In the genomic region with DNA sequence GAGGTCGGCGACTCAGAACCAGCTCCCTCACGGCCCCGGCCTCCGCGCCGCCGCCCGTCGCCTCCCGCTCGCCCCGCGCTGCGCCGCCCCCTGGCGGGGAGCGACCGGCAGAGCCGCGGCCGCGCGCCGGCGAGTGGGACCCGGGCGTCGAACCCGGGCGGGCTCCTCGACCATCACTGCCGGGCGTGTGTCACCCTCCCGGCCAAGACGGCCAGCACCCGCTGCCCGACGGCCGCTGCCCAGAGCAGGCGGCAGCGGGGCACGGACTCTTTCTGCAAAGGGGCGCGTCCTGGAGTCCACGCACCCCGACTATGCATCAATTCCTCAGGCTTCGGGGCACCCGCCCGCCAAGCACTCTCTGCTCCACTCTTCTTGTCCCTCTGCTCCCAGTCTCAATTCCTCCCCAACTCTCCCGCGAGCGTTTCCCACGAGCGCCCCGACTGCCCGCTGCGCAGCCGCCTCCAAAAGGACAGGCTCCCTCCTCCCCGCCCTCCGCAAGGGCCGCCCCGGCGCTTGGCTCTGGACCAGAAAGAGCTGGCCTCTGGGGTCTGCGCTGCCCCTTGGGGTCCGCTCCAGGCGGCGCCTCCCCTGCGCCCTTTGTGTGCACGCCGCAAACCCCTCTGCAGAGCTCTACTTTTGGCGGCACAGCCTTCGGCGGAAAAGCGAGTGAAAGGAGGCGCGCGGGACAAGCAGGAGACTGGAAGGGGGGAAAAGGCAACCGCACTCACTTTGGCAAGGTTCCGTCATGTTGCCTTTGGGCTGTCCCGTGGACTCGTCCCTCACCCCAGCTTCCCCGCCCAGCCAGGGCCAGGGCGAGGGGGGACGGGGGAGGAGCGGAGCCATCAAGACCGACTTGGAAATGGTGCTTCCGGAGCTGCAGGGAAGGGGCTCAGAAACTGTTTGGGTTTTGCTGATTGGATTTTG, we compare ENCODE assay signal across 8 cellular contexts. TPM values are rescaled to one million over a fixed set of nuclear protein-coding genes. Genes with fewer than 3 reads are reported as not detected.
DNase-seq lines count a peak whose midpoint lies in the region; ATAC-seq and TF ChIP-seq lines count a peak whose summit lies in the region.

No MANE protein-coding gene starts in this region.

- DNase-seq in NCI-H1417 (lab: John Stamatoyannopoulos, UW) (peak; percentile 59 to 77 (median 76)), NCI-H1417 treated with DMSO at 0.1 percent for 48 hours (lab: John Stamatoyannopoulos, UW) (no peak), HEK293T (ENCODE audit: extremely low spot score) (peak; percentile 82), NAMALWA (ENCODE audit: low spot score) (peak; percentile 69), left lung (peak; percentile 55 to 93)
- DNase-seq in activated CD4-positive, alpha-beta T cell treated with anti-CD3 and anti-CD28 coated beads, Interleukin-2, amount 10 ng/mL, durations not matched to agents 24 days and 14 days, result peak; percentile 89
- DNase-seq in stimulated activated CD4-positive, alpha-beta T cell treated with anti-CD3 and anti-CD28 coated beads, Interleukin-4, amount 100 ng/mL, for 24 hours, result peak; percentile 53

- peak overlapping the region; percentile 72 to 84 for H3K4me3 ChIP-seq in left lung

- H3K27me3 ChIP-seq in left lung, result peaks cover 0 to 58% of the 10 kb centered on the region in 2 donors

- peak overlapping the region; percentile 89 for H3K4me3 Mint-ChIP-seq in activated CD4-positive, alpha-beta T cell treated with anti-CD3 and anti-CD28 coated beads, Interleukin-2, amount 10 ng/mL, durations not matched to agents 24 days and 14 days
- H3K4me3 Mint-ChIP-seq in dendritic cell treated with granulocyte-macrophage colony-stimulating factor and Interleukin-4, amounts not matched to agents 40 ng/mL and 50 ng/mL, for 4 days, result peak overlapping the region; percentile 89

- no peaks in the 10 kb centered on the region for H3K9me3 Mint-ChIP-seq in activated CD4-positive, alpha-beta T cell treated with anti-CD3 and anti-CD28 coated beads, Interleukin-2, amount 10 ng/mL, durations not matched to agents 24 days and 14 days
- H3K9me3 Mint-ChIP-seq in dendritic cell treated with granulocyte-macrophage colony-stimulating factor and Interleukin-4, amounts not matched to agents 40 ng/mL and 50 ng/mL, for 4 days, result no peaks in the 10 kb centered on the region

- POLR2A ChIA-PET in HEK293T (lab: Yijun Ruan, JAX), result interaction anchor here (0.7 to 2.5 kb wide), 10 partner anchors 14 to 438 kb away, joined by 3 to 10 read pairs (median 4); no protein-coding TSS in a partner anchor

- CTCF ChIA-PET in HEK293T (lab: Yijun Ruan, JAX), result interaction anchor here (0.5 to 2.5 kb wide), 15 partner anchors 17 to 429 kb away, joined by 3 to 9 read pairs (median 3); no protein-coding TSS in a partner anchor

- intact Hi-C loops in activated CD4-positive, alpha-beta T cell treated with anti-CD3 and anti-CD28 coated beads, Interleukin-2, amount 10 ng/mL, durations not matched to agents 24 days and 14 days (cut with micrococcal nuclease), result loop anchor here (1.0 to 10.0 kb wide), 5 partner anchors 70 to 645 kb away; no protein-coding TSS in a partner anchor
- intact Hi-C loops in dendritic cell treated with granulocyte-macrophage colony-stimulating factor and Interleukin-4, amounts not matched to agents 40 ng/mL and 50 ng/mL, for 4 days (cut with micrococcal nuclease), result loop anchor here (1.0 to 5.0 kb wide), 5 partner anchors 7 to 647 kb away; no protein-coding TSS in a partner anchor
- intact Hi-C loops in left lung (cut with DNase I), result loop anchor here in 1 of 2 donors (5.0 to 10.0 kb wide), 2 partner anchors 63 to 425 kb away; no protein-coding TSS in a partner anchor

- no peaks in the 10 kb centered on the region for H3K9me3 ChIP-seq in left lung

- ATAC-seq in left lung, result peak; percentile 69

- no peaks in the 10 kb centered on the region for H3K36me3 ChIP-seq in left lung

- H3K4me1 Mint-ChIP-seq in activated CD4-positive, alpha-beta T cell treated with anti-CD3 and anti-CD28 coated beads, Interleukin-2, amount 10 ng/mL, durations not matched to agents 24 days and 14 days, result peaks cover 20% of the 10 kb centered on the region
- peaks cover 25% of the 10 kb centered on the region for H3K4me1 Mint-ChIP-seq in dendritic cell treated with granulocyte-macrophage colony-stimulating factor and Interleukin-4, amounts not matched to agents 40 ng/mL and 50 ng/mL, for 4 days (ENCODE audit: low read depth)

- H3K27me3 Mint-ChIP-seq in activated CD4-positive, alpha-beta T cell treated with anti-CD3 and anti-CD28 coated beads, Interleukin-2, amount 10 ng/mL, durations not matched to agents 24 days and 14 days, result peaks cover 61% of the 10 kb centered on the region
- H3K27me3 Mint-ChIP-seq in dendritic cell treated with granulocyte-macrophage colony-stimulating factor and Interleukin-4, amounts not matched to agents 40 ng/mL and 50 ng/mL, for 4 days, result peaks cover 59% of the 10 kb centered on the region

- no peaks in the 10 kb centered on the region for H3K36me3 Mint-ChIP-seq in activated CD4-positive, alpha-beta T cell treated with anti-CD3 and anti-CD28 coated beads, Interleukin-2, amount 10 ng/mL, durations not matched to agents 24 days and 14 days (ENCODE audit: low read depth)
- no peaks in the 10 kb centered on the region for H3K36me3 Mint-ChIP-seq in dendritic cell treated with granulocyte-macrophage colony-stimulating factor and Interleukin-4, amounts not matched to agents 40 ng/mL and 50 ng/mL, for 4 days (ENCODE audit: low read depth)

- peak overlapping the region; percentile 84 to 88 for H3K27ac ChIP-seq in left lung

- peak; percentile 49 to 69 for TF ChIP-seq CTCF in left lung (IDR thresholded peaks at IDR 0.05)

- H3K27ac Mint-ChIP-seq in activated CD4-positive, alpha-beta T cell treated with anti-CD3 and anti-CD28 coated beads, Interleukin-2, amount 10 ng/mL, durations not matched to agents 24 days and 14 days, result peak overlapping the region; percentile 55
- no peak overlapping the region for H3K27ac Mint-ChIP-seq in dendritic cell treated with granulocyte-macrophage colony-stimulating factor and Interleukin-4, amounts not matched to agents 40 ng/mL and 50 ng/mL, for 4 days

- H3K4me1 ChIP-seq in left lung, result peaks cover 3 to 25% of the 10 kb centered on the region in 2 donors

TF ChIP-seq in HEK293T, 16 proteins besides CTCF, POLR2A, EP300 and RAD21:
- TF ChIP-seq L3MBTL2 (conservative IDR thresholded peaks at IDR 0.05), result peak; percentile 77
- TF ChIP-seq, protein P1, sequence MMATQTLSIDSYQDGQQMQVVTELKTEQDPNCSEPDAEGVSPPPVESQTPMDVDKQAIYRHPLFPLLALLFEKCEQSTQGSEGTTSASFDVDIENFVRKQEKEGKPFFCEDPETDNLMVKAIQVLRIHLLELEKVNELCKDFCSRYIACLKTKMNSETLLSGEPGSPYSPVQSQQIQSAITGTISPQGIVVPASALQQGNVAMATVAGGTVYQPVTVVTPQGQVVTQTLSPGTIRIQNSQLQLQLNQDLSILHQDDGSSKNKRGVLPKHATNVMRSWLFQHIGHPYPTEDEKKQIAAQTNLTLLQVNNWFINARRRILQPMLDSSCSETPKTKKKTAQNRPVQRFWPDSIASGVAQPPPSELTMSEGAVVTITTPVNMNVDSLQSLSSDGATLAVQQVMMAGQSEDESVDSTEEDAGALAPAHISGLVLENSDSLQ (IDR thresholded peaks at IDR 0.05), result no peak
- no peak for TF ChIP-seq NFRKB (IDR thresholded peaks at IDR 0.05)
- TF ChIP-seq TARDBP (IDR thresholded peaks at IDR 0.05), result no peak
- no peak for TF ChIP-seq ARNT (IDR thresholded peaks at IDR 0.05)

RNA-seq across cellular contexts. Expression of gene PDE5A, which starts 1.1 kb away (rescaled TPM):
- 0.09 TPM in 1 of 2 replicates, not detected in the other for total RNA-seq in activated CD4-positive, alpha-beta T cell treated with anti-CD3 and anti-CD28 coated beads, Interleukin-2, amount 10 ng/mL, durations not matched to agents 24 days and 14 days
- total RNA-seq in left lung, result 10 to 100 TPM; 26.7 to 46.6 TPM

Comparison
In these comparisons a context has a peak if more than half of its experiments do, and no peak if none do; other contexts are left out.
1. RNA of gene PDE5A, which starts 1.1 kb away (total RNA-seq): 26.7 to 46.6 TPM in left lung; 0.09 TPM in activated CD4-positive, alpha-beta T cell treated with anti-CD3 and anti-CD28 coated beads, Interleukin-2, amount 10 ng/mL, durations not matched to agents 24 days and 14 days; every median in the first group is over 10 times any median in the second.